1 cellular context compared by ENCODE assay signal in the genomic region with DNA sequence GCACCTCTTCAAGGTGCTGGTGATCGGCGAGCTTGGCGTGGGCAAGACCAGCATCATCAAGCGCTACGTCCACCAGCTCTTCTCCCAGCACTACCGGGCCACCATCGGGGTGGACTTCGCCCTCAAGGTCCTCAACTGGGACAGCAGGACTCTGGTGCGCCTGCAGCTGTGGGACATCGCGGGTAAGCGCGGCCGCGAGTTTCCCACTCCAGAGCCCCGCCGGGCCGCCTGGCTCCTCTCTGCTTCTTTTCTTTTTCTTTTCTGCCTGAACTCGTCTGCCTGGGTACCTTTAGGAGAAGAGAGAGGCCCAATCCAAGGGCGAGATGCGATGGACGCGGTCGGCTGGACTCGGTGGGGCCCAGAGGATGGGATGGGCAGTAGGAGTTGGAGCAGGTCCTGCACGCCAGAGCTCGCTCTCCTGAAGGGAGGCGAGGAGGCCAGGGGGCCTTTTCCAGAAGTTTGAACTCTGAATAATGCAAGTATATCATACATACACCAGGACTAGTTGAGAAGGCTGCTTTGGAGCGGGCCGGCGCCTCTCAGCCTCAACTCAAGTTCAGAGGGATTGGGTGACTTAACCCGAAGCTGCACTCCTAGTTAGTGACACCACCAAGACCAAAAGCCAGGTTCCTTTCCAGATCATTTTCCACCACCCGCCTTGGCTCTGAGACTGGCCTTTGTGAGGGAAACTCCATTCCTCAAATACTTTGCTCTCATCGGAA.
TF ChIP-seq lines count a peak whose summit lies in the region.

No MANE protein-coding gene starts in this region.

TF ChIP-seq in liver, 16 proteins besides CTCF, POLR2A, EP300 and RAD21 (continued from another document):
- TF ChIP-seq, protein P1, sequence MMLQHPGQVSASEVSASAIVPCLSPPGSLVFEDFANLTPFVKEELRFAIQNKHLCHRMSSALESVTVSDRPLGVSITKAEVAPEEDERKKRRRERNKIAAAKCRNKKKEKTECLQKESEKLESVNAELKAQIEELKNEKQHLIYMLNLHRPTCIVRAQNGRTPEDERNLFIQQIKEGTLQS (IDR thresholded peaks at IDR 0.05), result no peak
- TF ChIP-seq, protein P2, sequence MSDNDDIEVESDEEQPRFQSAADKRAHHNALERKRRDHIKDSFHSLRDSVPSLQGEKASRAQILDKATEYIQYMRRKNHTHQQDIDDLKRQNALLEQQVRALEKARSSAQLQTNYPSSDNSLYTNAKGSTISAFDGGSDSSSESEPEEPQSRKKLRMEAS (IDR thresholded peaks at IDR 0.05), result no peak
- TF ChIP-seq YY1 (IDR thresholded peaks at IDR 0.05) (peak; percentile 69), NR2F2 (IDR thresholded peaks at IDR 0.05) (no peak)
